22 cellular contexts compared by ENCODE assay signal in genomic region chr3:51978143-51978502, GRCh38.
"Had no signal": no experiment of that assay in that cellular context is flagged by ENCODE, and none has a peak within 500 bp of the region (broad histone marks: within the 10 kb centered on the region; RNA-seq: fewer than 3 reads in every experiment).

No MANE protein-coding gene starts in this region.

- H3K36me3 ChIP-seq: ascending aorta, cardiac muscle cell, SJCRH30 had no signal

- H3K4me3 Mint-ChIP-seq: activated CD8-positive, alpha-beta memory T cell treated with anti-CD3 and anti-CD28 coated beads, Interleukin-2, amount 10 ng/mL, durations not matched to agents 7 days and 5 days; activated naive CD4-positive, alpha-beta T cell treated with anti-CD3 and anti-CD28 coated beads, Interleukin-2, amount 10 ng/mL, durations not matched to agents 7 days and 5 days had no signal

- H3K27me3 Mint-ChIP-seq: activated CD8-positive, alpha-beta memory T cell treated with anti-CD3 and anti-CD28 coated beads, Interleukin-2, amount 10 ng/mL, durations not matched to agents 7 days and 5 days; activated naive CD4-positive, alpha-beta T cell treated with anti-CD3 and anti-CD28 coated beads, Interleukin-2, amount 10 ng/mL, durations not matched to agents 7 days and 5 days; activated naive CD8-positive, alpha-beta T cell treated with anti-CD3 and anti-CD28 coated beads, Interleukin-2, amount 10 ng/mL, durations not matched to agents 7 days and 5 days; activated T-helper 17 cell treated with anti-CD3 and anti-CD28 coated beads, Interleukin-2, amount 50 U/mL, for 72 hours had no signal

- H3K36me3 Mint-ChIP-seq: brain had no signal

- H3K9me3 Mint-ChIP-seq: activated naive CD4-positive, alpha-beta T cell treated with anti-CD3 and anti-CD28 coated beads, Interleukin-2, amount 10 ng/mL, durations not matched to agents 7 days and 5 days; activated naive CD8-positive, alpha-beta T cell treated with anti-CD3 and anti-CD28 coated beads, Interleukin-2, amount 10 ng/mL, durations not matched to agents 7 days and 5 days; activated T-cell treated with anti-CD3 and anti-CD28 coated beads, Interleukin-2, amount 50 U/mL, for 4 hours; activated T-helper 17 cell treated with anti-CD3 and anti-CD28 coated beads, Interleukin-2, amount 50 U/mL, for 72 hours; brain had no signal

- H3K4me2 ChIP-seq: SK-N-SH had no signal

- H3K27ac ChIP-seq: ascending aorta, cardiac muscle cell, SJCRH30 had no signal

- H3K9me3 ChIP-seq: ascending aorta, SJCRH30, SK-N-SH had no signal

- DNase-seq: activated CD4-positive, alpha-beta T cell treated with anti-CD3 and anti-CD28 coated beads for 4 hours; activated naive CD8-positive, alpha-beta T cell treated with anti-CD3 and anti-CD28 coated beads, Interleukin-2, amount 10 ng/mL, durations not matched to agents 7 days and 5 days; activated T-cell treated with anti-CD3 and anti-CD28 coated beads, Interleukin-2, amount 50 U/mL, for 4 hours; IMR-90; Kasumi-1; KBM-7; NCI-H1048; NCI-H1930; NCI-H2171; NCI-H226; NCI-H510A; NCI-H69; Right ventricle myocardium superior; SJCRH30; SK-N-SH had no signal

- H3K27me3 ChIP-seq: ascending aorta, cardiac muscle cell, SJCRH30 had no signal

- H3K9ac ChIP-seq: SK-N-SH had no signal

- H3K4me3 ChIP-seq: ascending aorta, cardiac muscle cell, SJCRH30 had no signal

- ATAC-seq: activated CD4-positive, CD25-positive, alpha-beta regulatory T cell treated with anti-CD3 and anti-CD28 coated beads, Interleukin-2, amount 50 U/mL, for 24 hours; activated CD8-positive, alpha-beta memory T cell treated with anti-CD3 and anti-CD28 coated beads, Interleukin-2, amount 10 ng/mL, durations not matched to agents 7 days and 5 days; activated T-cell treated with anti-CD3 and anti-CD28 coated beads, Interleukin-2, amount 50 U/mL, for 4 hours; activated T-helper 17 cell treated with anti-CD3 and anti-CD28 coated beads, Interleukin-2, amount 50 U/mL, for 72 hours had no signal
